ENCODE assay signal across 23 cellular contexts in genomic region chr10:114654829-114655575, GRCh38. TPM values are rescaled to one million over a fixed set of nuclear protein-coding genes. Genes with fewer than 3 reads are reported as not detected.
DNase-seq lines count a peak whose midpoint lies in the region; ATAC-seq, FAIRE-seq and TF ChIP-seq lines count a peak whose summit lies in the region.
"Had no signal": no experiment of that assay in that cellular context is flagged by ENCODE, and none has a peak within 500 bp of the region (broad histone marks: within the 10 kb centered on the region; RNA-seq: fewer than 3 reads in every experiment).

No MANE protein-coding gene starts in this region.

- CTCF ChIA-PET in HepG2 (lab: Yijun Ruan, JAX; ENCODE audit: low intra/inter-chr PET ratio, low total read pairs) = no interaction called here

- H3K36me3 Mint-ChIP-seq in astrocyte (ENCODE audit: low read depth, unreplicated experiment) = no peaks in the 10 kb centered on the region
- H3K36me3 Mint-ChIP-seq: CD4-positive, CD25-positive, alpha-beta regulatory T cell; natural killer cell; T-cell had no signal

- DNase-seq in left ventricle myocardium inferior (no peak), left ventricle myocardium superior (no peak), astrocyte (ENCODE audit: low read depth) (peak; percentile 52), HepG2 (ENCODE audit: low spot score) (peak; percentile 34), ecto neural progenitor cell (ENCODE audit: low spot score) (no peak), COLO668 (lab: John Stamatoyannopoulos, UW; ENCODE audit: unreplicated experiment) (no peak), esophagus squamous epithelium (lab: John Stamatoyannopoulos, UW) (no peak), NCI-H2196 (lab: John Stamatoyannopoulos, UW; ENCODE audit: unreplicated experiment) (no peak)
- DNase-seq: activated T-cell treated with anti-CD3 and anti-CD28 coated beads for 4 hours; CD4-positive, CD25-positive, alpha-beta regulatory T cell; DMS79; effector memory CD4-positive, alpha-beta T cell; mesenchymal stem cell; MG63; natural killer cell; NCI-H187; ovary; RPMI8226; stimulated activated CD4-positive, alpha-beta T cell treated with anti-CD3 and anti-CD28 coated beads, Interleukin-4, amount 100 ng/mL, for 24 hours; T-cell; uterus had no signal

- FAIRE-seq in astrocyte (lab: Jason Lieb, UNC) (no peak), HepG2 (lab: Jason Lieb, UNC) (no peak)

- TF ChIP-seq POLR2A in HepG2 (IDR thresholded peaks at IDR 0.05; ENCODE audit: insufficient read depth in 1 of 2, low read depth in 2 of 2, low read length in 2 of 2) = no peak
- TF ChIP-seq POLR2A in esophagus squamous epithelium (IDR thresholded peaks at IDR 0.05) = no peak

- peaks cover 13% of the 10 kb centered on the region for H3K4me1 Mint-ChIP-seq in astrocyte (ENCODE audit: low read depth, unreplicated experiment)
- H3K4me1 Mint-ChIP-seq: T-cell had no signal

- no peak for TF ChIP-seq RAD21 in HepG2 (CRISPR knock-in tag; IDR thresholded peaks at IDR 0.05)

- H3K9me3 Mint-ChIP-seq in astrocyte (ENCODE audit: unreplicated experiment) = no peaks in the 10 kb centered on the region
- H3K9me3 Mint-ChIP-seq: CD4-positive, CD25-positive, alpha-beta regulatory T cell; natural killer cell; T-cell had no signal

- H3K4me3 Mint-ChIP-seq in astrocyte (ENCODE audit: unreplicated experiment) = no peak overlapping the region
- H3K4me3 Mint-ChIP-seq: CD4-positive, CD25-positive, alpha-beta regulatory T cell; natural killer cell; T-cell had no signal

- 8% methylated on average over 3 of the region's 3 CpGs for WGBS in HepG2 (ENCODE audit: low lambda C conversion rate)
- 86 to 90% methylated on average over 3 of the region's 3 CpGs for WGBS in esophagus squamous epithelium, 2 donors

- ATAC-seq in left ventricle myocardium superior (no peak), HepG2 (no peak; the same call in 2 of the 3 replicates)
- ATAC-seq: natural killer cell, T-cell had no signal

- in situ Hi-C loops in HepG2 (cut with HindIII; ENCODE audit: extremely low pct_ligation_motif_present, low pct_unique_long_range_greater_than_20kb) = no loop called here

- H2AFZ ChIP-seq in astrocyte (ENCODE audit: low read depth, low read length) (no peak overlapping the region), HepG2 (ENCODE audit: low read length) (no peak overlapping the region)

- no TSS peak for BruUV-seq in HepG2 (replicated peaks; lab: Mats Ljungman, UMichigan)

- H3K9me3 ChIP-seq in left ventricle myocardium inferior (replicated peaks) (no peaks in the 10 kb centered on the region), astrocyte (ENCODE audit: insufficient read depth, low read depth, low read length) (no peaks in the 10 kb centered on the region), HepG2 (ENCODE audit: low read length) (no peaks in the 10 kb centered on the region), esophagus squamous epithelium (no peaks in the 10 kb centered on the region)
- H3K9me3 ChIP-seq: MG63, ovary, uterus had no signal

- H3K27me3 ChIP-seq in left ventricle myocardium inferior (ENCODE audit: low read depth) (no peaks in the 10 kb centered on the region), astrocyte (ENCODE audit: insufficient read depth, low read length) (no peaks in the 10 kb centered on the region), HepG2 (ENCODE audit: control insufficient read depth in 1 of 2, insufficient read depth in 2 of 2, low read length in 2 of 2) (no peaks in the 10 kb centered on the region), esophagus squamous epithelium (no peaks in the 10 kb centered on the region)
- H3K27me3 ChIP-seq: MG63, ovary, uterus had no signal

- peaks cover 100% of the 10 kb centered on the region for H3K4me1 ChIP-seq in left ventricle myocardium inferior
- no peaks in the 10 kb centered on the region for H3K4me1 ChIP-seq in astrocyte (ENCODE audit: insufficient read depth, low read length)
- peaks cover 26% of the 10 kb centered on the region for H3K4me1 ChIP-seq in HepG2 (ENCODE audit: insufficient read depth, low read length)
- H3K4me1 ChIP-seq in esophagus squamous epithelium = peaks cover 0 to 13% (median 0%) of the 10 kb centered on the region in 3 donors
- H3K4me1 ChIP-seq: uterus had no signal

- no peak for TF ChIP-seq CTCF in left ventricle myocardium inferior (IDR thresholded peaks at IDR 0.05; ENCODE audit: borderline replicate concordance)
- TF ChIP-seq CTCF in astrocyte (IDR thresholded peaks at IDR 0.05; ENCODE audit: insufficient read depth, low read depth, low read length) = no peak
- TF ChIP-seq CTCF in HepG2 (CRISPR knock-in tag; IDR thresholded peaks at IDR 0.05) = no peak
- no peak for TF ChIP-seq CTCF in esophagus squamous epithelium (IDR thresholded peaks at IDR 0.05)

- H4K20me1 ChIP-seq in astrocyte (ENCODE audit: insufficient read depth, low read length) = no peaks in the 10 kb centered on the region
- no peaks in the 10 kb centered on the region for H4K20me1 ChIP-seq in HepG2 (ENCODE audit: insufficient read depth, low read length)

- intact Hi-C loops in left ventricle myocardium inferior (cut with micrococcal nuclease) = no loop called here
- intact Hi-C loops in left ventricle myocardium superior (cut with micrococcal nuclease) = no loop called here
- intact Hi-C loops in HepG2 (cut with micrococcal nuclease; ENCODE audit: unreplicated experiment) = no loop called here
- intact Hi-C loops in esophagus squamous epithelium (cut with DNase I) = no loop called here

- H3K36me3 ChIP-seq in left ventricle myocardium inferior (no peaks in the 10 kb centered on the region), astrocyte (ENCODE audit: insufficient read depth, low read length) (no peaks in the 10 kb centered on the region), HepG2 (replicated peaks in 1 of 2; ENCODE audit: control insufficient read depth in 1 of 2, insufficient read depth in 2 of 2, low read length in 2 of 2) (no peaks in the 10 kb centered on the region), esophagus squamous epithelium (no peaks in the 10 kb centered on the region)
- H3K36me3 ChIP-seq: ovary, uterus had no signal

- TF ChIP-seq EP300 in HepG2 (IDR thresholded peaks at IDR 0.05; ENCODE audit: low read depth in 2 of 2, low read length in 2 of 2) = no peak
- TF ChIP-seq EP300 in HepG2 (CRISPR knock-in tag; IDR thresholded peaks at IDR 0.05; ENCODE audit: borderline replicate concordance) = no peak

- peak overlapping the region; percentile 89 for H3K27ac ChIP-seq in left ventricle myocardium inferior (replicated peaks)
- no peak overlapping the region for H3K27ac ChIP-seq in astrocyte (ENCODE audit: low read depth, low read length)
- no peak overlapping the region for H3K27ac ChIP-seq in HepG2 (ENCODE audit: extremely low read length, insufficient read depth, low read length)
- H3K27ac ChIP-seq in esophagus squamous epithelium = peak overlapping the region in 2 of 4 donors; percentile 15 to 16
- H3K27ac ChIP-seq: ovary, VCaP had no signal

- H3K4me3 ChIP-seq in left ventricle myocardium inferior (no peak overlapping the region), astrocyte (ENCODE audit: insufficient read depth, low read depth, low read length) (no peak overlapping the region), HepG2 (replicated peaks in 1 of 3; ENCODE audit: insufficient read depth in 1 of 3, low read depth in 2 of 3, low read length in 3 of 3) (no peak overlapping the region), esophagus squamous epithelium (no peak overlapping the region)
- H3K4me3 ChIP-seq: MG63, ovary, skin epidermis, uterus had no signal

- H3K4me2 ChIP-seq in astrocyte (ENCODE audit: low read length) (no peak overlapping the region), HepG2 (ENCODE audit: low read depth, low read length) (no peak overlapping the region)

- no peaks in the 10 kb centered on the region for H3K27me3 Mint-ChIP-seq in astrocyte (ENCODE audit: low read depth, unreplicated experiment)
- H3K27me3 Mint-ChIP-seq: CD4-positive, CD25-positive, alpha-beta regulatory T cell; T-cell had no signal

- POLR2A ChIA-PET in HepG2 (lab: Yijun Ruan, JAX) = interaction anchor here (1.0 kb wide), 2 partner anchors 23 to 42 kb away, joined by 3 to 4 read pairs; no protein-coding TSS in a partner anchor

- no peaks in the 10 kb centered on the region for H3K79me2 ChIP-seq in astrocyte (ENCODE audit: insufficient read depth, low read length)
- H3K79me2 ChIP-seq in HepG2 (ENCODE audit: insufficient read depth, low read length) = no peaks in the 10 kb centered on the region

- no peak overlapping the region for H3K9ac ChIP-seq in astrocyte (ENCODE audit: low read length)
- no peak overlapping the region for H3K9ac ChIP-seq in HepG2 (ENCODE audit: insufficient read depth, low read depth, low read length)

- H3K27ac Mint-ChIP-seq in astrocyte (ENCODE audit: unreplicated experiment) = peak overlapping the region; percentile 42
- H3K27ac Mint-ChIP-seq: CD4-positive, CD25-positive, alpha-beta regulatory T cell; natural killer cell; T-cell had no signal

RNA-seq across cellular contexts. Expression of gene ABLIM1, which starts 3.1 kb away (rescaled TPM):
- total RNA-seq in left ventricle myocardium inferior = 674 TPM
- total RNA-seq in left ventricle myocardium superior = 808 TPM
- 70.0 and 70.1 TPM in 2 replicates for total RNA-seq in astrocyte
- total RNA-seq in HepG2 (2016; rRNA removed; fragmentation: Illumina TruSeq; extraction: Trizol) = 59.4 and 98.7 TPM in 2 replicates
- 9.8 and 11.3 TPM in 2 replicates for total RNA-seq in HepG2 (2016; cell fraction: cytosol; rRNA removed; fragmentation: Illumina TruSeq; extraction: Trizol; ENCODE audit: low read depth)
- total RNA-seq in HepG2 (2016; cell fraction: insoluble cytoplasmic fraction; rRNA removed; fragmentation: Illumina TruSeq; extraction: Trizol) = 58.9 and 89.3 TPM in 2 replicates
- 46.0 and 48.9 TPM in 2 replicates for total RNA-seq in HepG2 (2016; cell fraction: membrane; rRNA removed; fragmentation: Illumina TruSeq; extraction: Trizol)
- 51.3 and 54.7 TPM in 2 replicates for total RNA-seq in HepG2 (2016; cell fraction: nucleus; rRNA removed; fragmentation: Illumina TruSeq; extraction: Trizol)
- polyA plus RNA-seq in HepG2 (2011; rRNA removed) = 68.6 and 92.7 TPM in 2 replicates
- polyA plus RNA-seq in HepG2 (2011; cell fraction: cytosol; rRNA removed) = 71.2 and 78.6 TPM in 2 replicates
- polyA plus RNA-seq in HepG2 (2011; cell fraction: nucleus; rRNA removed) = 66.0 and 78.5 TPM in 2 replicates
- polyA plus RNA-seq in HepG2 (2012) = 35.3 and 56.8 TPM in 2 replicates
- 4.3 and 5.3 TPM in 2 replicates for polyA plus RNA-seq in HepG2 (2016; cell fraction: cytosol; fragmentation: Illumina TruSeq; extraction: Trizol; ENCODE audit: low read depth)
- polyA plus RNA-seq in HepG2 (2016; cell fraction: insoluble cytoplasmic fraction; fragmentation: Illumina TruSeq; extraction: Trizol; ENCODE audit: low read depth) = 63.3 and 64.1 TPM in 2 replicates
- 17.7 and 19.0 TPM in 2 replicates for polyA plus RNA-seq in HepG2 (2016; cell fraction: membrane; fragmentation: Illumina TruSeq; extraction: Trizol; ENCODE audit: low read depth)
- polyA plus RNA-seq in HepG2 (2016; cell fraction: nucleus; fragmentation: Illumina TruSeq; extraction: Trizol; ENCODE audit: insufficient read depth, low read depth) = 43.5 and 44.5 TPM in 2 replicates
- polyA minus RNA-seq in HepG2 (2011; rRNA and poly(A)+ RNA removed; ENCODE audit: low replicate concordance) = 156 and 220 TPM in 2 replicates
- polyA minus RNA-seq in HepG2 (2011; cell fraction: cytosol; rRNA and poly(A)+ RNA removed) = 57.6 and 88.5 TPM in 2 replicates
- polyA minus RNA-seq in HepG2 (2011; cell fraction: nucleus; rRNA and poly(A)+ RNA removed) = 98.6 and 111 TPM in 2 replicates
- 100 to 1,000 TPM; 185 to 345 (median 304) TPM for total RNA-seq in esophagus squamous epithelium

Comparison
In these comparisons a context has a peak if more than half of its experiments do, and no peak if none do; other contexts are left out.
1. DNase-seq: peak in astrocyte (single experiment) and HepG2 (single experiment); none in left ventricle myocardium inferior (single experiment), left ventricle myocardium superior (single experiment), ecto neural progenitor cell (single experiment), COLO668 (single experiment), esophagus squamous epithelium (single experiment) and NCI-H2196 (single experiment).